ENCODE assay signal across 8 cellular contexts in the genomic region with DNA sequence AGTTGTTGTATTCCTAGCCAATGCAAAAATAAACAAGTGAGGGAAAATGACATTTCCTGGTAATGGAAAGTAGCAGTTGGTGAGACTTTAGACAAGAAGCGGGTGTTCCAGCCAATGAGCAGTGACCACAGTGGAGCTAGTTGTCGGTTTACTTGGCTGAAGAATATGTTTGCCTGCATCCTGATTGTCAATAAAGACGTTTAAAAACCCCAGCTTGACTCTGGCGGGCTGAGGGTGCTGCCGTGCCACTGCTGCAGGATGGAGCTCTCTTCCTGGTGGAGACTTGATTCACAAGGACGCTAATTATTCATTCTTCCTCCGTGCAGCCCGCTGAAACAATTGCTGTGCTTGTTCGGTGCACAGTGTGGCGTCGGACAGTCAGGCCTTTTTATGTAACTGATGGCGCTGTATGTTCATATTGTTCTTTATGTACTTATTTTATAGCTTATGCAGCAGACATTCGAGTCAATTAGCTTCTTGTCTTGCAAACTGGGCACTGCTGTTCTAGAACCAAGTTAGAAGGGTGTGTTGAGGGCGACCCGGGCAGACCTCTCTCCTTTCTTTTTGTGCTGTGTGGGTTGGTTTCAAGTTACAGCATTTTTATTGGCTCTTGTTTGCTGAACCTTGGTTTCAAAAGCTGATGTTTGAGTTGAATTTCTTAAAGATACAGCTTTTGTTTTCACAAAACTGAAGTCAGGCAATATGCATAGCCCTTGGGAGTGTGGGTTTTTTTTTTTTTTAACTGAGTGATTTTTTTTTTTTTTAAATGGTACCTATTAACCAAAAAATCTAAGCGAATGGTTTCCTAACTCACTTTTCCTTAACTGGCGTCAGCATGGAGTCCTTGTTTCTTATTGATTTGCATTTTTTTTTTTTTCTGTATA.
DNase-seq lines count a peak whose midpoint lies in the region; ATAC-seq and TF ChIP-seq lines count a peak whose summit lies in the region.

No MANE protein-coding gene starts in this region.

- H3K4me3 ChIP-seq in endodermal cell (ENCODE audit: low read length) (peak overlapping the region; percentile 77), upper lobe of left lung (peak overlapping the region in 3 of 4 donors; percentile 28 to 42 (median 41))

- H3K27me3 Mint-ChIP-seq in endodermal cell (ENCODE audit: insufficient read depth), result no peaks in the 10 kb centered on the region

- H3K4me1 ChIP-seq in endodermal cell (ENCODE audit: control insufficient read depth, insufficient read depth, low read length) (peaks cover 6% of the 10 kb centered on the region), upper lobe of left lung (peaks cover 28 to 37% (median 32%) of the 10 kb centered on the region in 4 donors)

- no peak for TF ChIP-seq CTCF in GM10248 (IDR thresholded peaks at IDR 0.05; ENCODE audit: control extremely low read depth, extremely low read depth, low read depth, missing control alignments)
- TF ChIP-seq CTCF in endodermal cell (conservative IDR thresholded peaks at IDR 0.05), result no peak
- TF ChIP-seq CTCF in upper lobe of left lung (IDR thresholded peaks at IDR 0.05), result no peak

- CTCF ChIA-PET in GM10248 (lab: Yijun Ruan, JAX), result interaction anchor here (0.6 to 1.3 kb wide), 3 partner anchors 11 to 21 kb away, joined by 3 read pairs; no protein-coding TSS in a partner anchor

- POLR2A ChIA-PET in GM10248 (lab: Yijun Ruan, JAX), result no interaction called here

- TF ChIP-seq POLR2A in upper lobe of left lung (IDR thresholded peaks at IDR 0.05), result peak in 1 of 4 donors; percentile 44

- no peaks in the 10 kb centered on the region for H3K27me3 ChIP-seq in endodermal cell (ENCODE audit: control insufficient read depth, insufficient read depth, low read length, poor library complexity, severe bottlenecking)
- no peaks in the 10 kb centered on the region for H3K27me3 ChIP-seq in upper lobe of left lung

- no peak for TF ChIP-seq EP300 in upper lobe of left lung (IDR thresholded peaks at IDR 0.05)

- ATAC-seq in HG02885 (IDR thresholded peaks at IDR 0.05; ENCODE audit: poor library complexity, unreplicated experiment), result peak; percentile 46
- ATAC-seq in upper lobe of left lung (ENCODE audit: low FRiP score in 2 of 2), result peak; percentile 78 to 86
- ATAC-seq in HG03280 (IDR thresholded peaks at IDR 0.05; ENCODE audit: unreplicated experiment), result no peak
- no peak for ATAC-seq in HG03196 (IDR thresholded peaks at IDR 0.05; ENCODE audit: unreplicated experiment)

- H3K27ac Mint-ChIP-seq in endodermal cell, result peak overlapping the region; percentile 89

- 11 to 15% methylated on average over 14 to 17 of the region's 17 CpGs for WGBS in endodermal cell (ENCODE audit: insufficient coverage in 1 of 2, insufficient read length in 1 of 2), 2 experiments
- WGBS in upper lobe of left lung, 2 donors, result 9 to 11% methylated on average over 17 of the region's 17 CpGs

- H3K9me3 Mint-ChIP-seq in endodermal cell, result no peaks in the 10 kb centered on the region

- H3K27ac ChIP-seq in endodermal cell (ENCODE audit: low read depth, low read length), result peak overlapping the region; percentile 93
- H3K27ac ChIP-seq in upper lobe of left lung, result peak overlapping the region; percentile 52 to 72 (median 66)

- peak overlapping the region; percentile 57 for H3K4me3 Mint-ChIP-seq in endodermal cell

- no peaks in the 10 kb centered on the region for H3K36me3 Mint-ChIP-seq in endodermal cell (ENCODE audit: low read depth)

- peaks cover 63% of the 10 kb centered on the region for H3K4me1 Mint-ChIP-seq in endodermal cell

- peak; percentile 23 for DNase-seq in GM10248 (ENCODE audit: extremely low spot score)
- DNase-seq in OCI-M1 (lab: John Stamatoyannopoulos, UW), result peak; percentile 87
- peak; percentile 80 for DNase-seq in endodermal cell
- peak; percentile 56 to 80 for DNase-seq in lung microvascular endothelial cell (ENCODE audit: low read depth in 2 of 2)
- peak in 1 of 2 donors; percentile 42 for DNase-seq in upper lobe of left lung

- H3K9ac ChIP-seq in endodermal cell (ENCODE audit: extremely low read depth, low read length, poor library complexity, severe bottlenecking), result peak overlapping the region; percentile 33

- H3K9me3 ChIP-seq in endodermal cell (ENCODE audit: control insufficient read depth, low read length), result no peaks in the 10 kb centered on the region
- H3K9me3 ChIP-seq in upper lobe of left lung, result no peaks in the 10 kb centered on the region

- H3K36me3 ChIP-seq in endodermal cell (ENCODE audit: control insufficient read depth, insufficient read depth, low read length), result peaks cover 10% of the 10 kb centered on the region
- no peaks in the 10 kb centered on the region for H3K36me3 ChIP-seq in upper lobe of left lung

Comparison
In these comparisons a context has a peak if more than half of its experiments do, and no peak if none do; other contexts are left out.
1. ATAC-seq: peak in HG02885 (single experiment) and upper lobe of left lung (2 of 2); none in HG03280 (single experiment) and HG03196 (single experiment).